8 cellular contexts compared by ENCODE assay signal in genomic region chr22:38657248-38657909, GRCh38. TPM values are rescaled to one million over a fixed set of nuclear protein-coding genes. Genes with fewer than 3 reads are reported as not detected.
DNase-seq lines count a peak whose midpoint lies in the region; ATAC-seq, FAIRE-seq and TF ChIP-seq lines count a peak whose summit lies in the region.

No MANE protein-coding gene starts in this region.

- peaks cover 22% of the 10 kb centered on the region for H3K4me1 Mint-ChIP-seq in activated CD8-positive, alpha-beta memory T cell treated with anti-CD3 and anti-CD28 coated beads, Interleukin-2, amount 10 ng/mL, durations not matched to agents 7 days and 5 days

- TF ChIP-seq POLR2A in H54 (IDR thresholded peaks at IDR 0.05; ENCODE audit: low read depth, low read length) = no peak

- no peaks in the 10 kb centered on the region for H3K9me3 ChIP-seq in Karpas-422 (ENCODE audit: low read length)
- no peaks in the 10 kb centered on the region for H3K9me3 ChIP-seq in neutrophil

- DNase-seq in NCI-H510A treated with DMSO at 0.1 percent for 48 hours (lab: John Stamatoyannopoulos, UW) (peak; percentile 12), NCI-H510A (lab: John Stamatoyannopoulos, UW) (no peak), Karpas-422 (peak; percentile 83), NCI-H1930 (lab: John Stamatoyannopoulos, UW) (no peak), H54 (ENCODE audit: insufficient read length, low spot score) (no peak)
- DNase-seq in activated CD8-positive, alpha-beta memory T cell treated with anti-CD3 and anti-CD28 coated beads, Interleukin-2, amount 10 ng/mL, durations not matched to agents 7 days and 5 days = peak; percentile 67

- peak; percentile 37 for ATAC-seq in activated CD8-positive, alpha-beta memory T cell treated with anti-CD3 and anti-CD28 coated beads, Interleukin-2, amount 10 ng/mL, durations not matched to agents 7 days and 5 days
- peak; percentile 16 for ATAC-seq in esophagus mucosa

- H3K36me3 Mint-ChIP-seq in activated CD8-positive, alpha-beta memory T cell treated with anti-CD3 and anti-CD28 coated beads, Interleukin-2, amount 10 ng/mL, durations not matched to agents 7 days and 5 days = no peaks in the 10 kb centered on the region

- no peak for TF ChIP-seq CTCF in neutrophil (IDR thresholded peaks at IDR 0.05)

- peak overlapping the region; percentile 80 for H3K4me3 Mint-ChIP-seq in activated CD8-positive, alpha-beta memory T cell treated with anti-CD3 and anti-CD28 coated beads, Interleukin-2, amount 10 ng/mL, durations not matched to agents 7 days and 5 days

- H3K79me2 ChIP-seq in Karpas-422 (ENCODE audit: low read length) = peaks cover 36% of the 10 kb centered on the region

- H3K9me3 Mint-ChIP-seq in activated CD8-positive, alpha-beta memory T cell treated with anti-CD3 and anti-CD28 coated beads, Interleukin-2, amount 10 ng/mL, durations not matched to agents 7 days and 5 days (ENCODE audit: low read depth) = no peaks in the 10 kb centered on the region

- no peaks in the 10 kb centered on the region for H3K36me3 ChIP-seq in Karpas-422 (ENCODE audit: insufficient read depth, low read length)
- no peaks in the 10 kb centered on the region for H3K36me3 ChIP-seq in neutrophil

- H3K27me3 ChIP-seq in Karpas-422 (ENCODE audit: low read length) = no peaks in the 10 kb centered on the region
- no peaks in the 10 kb centered on the region for H3K27me3 ChIP-seq in neutrophil

- peak overlapping the region; percentile 91 for H3K9ac ChIP-seq in Karpas-422 (ENCODE audit: low read length)

- peaks cover 13% of the 10 kb centered on the region for H3K4me1 ChIP-seq in Karpas-422 (ENCODE audit: low read length)
- peaks cover 13 to 17% of the 10 kb centered on the region in 2 experiments for H3K4me1 ChIP-seq in neutrophil (ENCODE audit: control insufficient read depth in 1 of 2, insufficient read depth in 1 of 2, low read depth in 1 of 2, low read length in 1 of 2)

- peak overlapping the region; percentile 94 for H3K27ac Mint-ChIP-seq in activated CD8-positive, alpha-beta memory T cell treated with anti-CD3 and anti-CD28 coated beads, Interleukin-2, amount 10 ng/mL, durations not matched to agents 7 days and 5 days

- H3K27me3 Mint-ChIP-seq in activated CD8-positive, alpha-beta memory T cell treated with anti-CD3 and anti-CD28 coated beads, Interleukin-2, amount 10 ng/mL, durations not matched to agents 7 days and 5 days = no peaks in the 10 kb centered on the region

- H3K27ac ChIP-seq in Karpas-422 (ENCODE audit: low read length) = peak overlapping the region; percentile 79
- no peak overlapping the region for H3K27ac ChIP-seq in neutrophil

- FAIRE-seq in H54 (lab: Jason Lieb, UNC) = no peak

- H2AFZ ChIP-seq in Karpas-422 (ENCODE audit: low read length) = peak overlapping the region; percentile 94; the same call in 1 of the 2 replicates

- peak overlapping the region; percentile 90 for H3K4me2 ChIP-seq in Karpas-422 (ENCODE audit: low read depth, low read length, poor library complexity, severe bottlenecking)

- H3K4me3 ChIP-seq in Karpas-422 (ENCODE audit: low read length) = peak overlapping the region; percentile 83
- peak overlapping the region; percentile 78 to 95 for H3K4me3 ChIP-seq in neutrophil (ENCODE audit: low read depth in 1 of 2, low read length in 1 of 2)

- no peaks in the 10 kb centered on the region for H3K9me2 ChIP-seq in Karpas-422 (replicated peaks; ENCODE audit: insufficient read depth, low read length)

- CTCF ChIA-PET in activated CD8-positive, alpha-beta memory T cell treated with anti-CD3 and anti-CD28 coated beads, Interleukin-2, amount 10 ng/mL, durations not matched to agents 7 days and 5 days (lab: Charles Lee) = interaction anchor here (1.8 kb wide), 1 partner anchor 24 kb away, joined by 8 read pairs; the partner anchor contains the start of gene TOMM22

- H4K20me1 ChIP-seq in Karpas-422 (ENCODE audit: insufficient read depth, low read depth, low read length) = no peaks in the 10 kb centered on the region

RNA-seq across cellular contexts. Expression of gene CBY1, which starts 0.9 kb away (rescaled TPM):
- total RNA-seq in Karpas-422 (2014; rRNA removed; shearing (Covaris generic); ENCODE audit: low replicate concordance) = 11.1 and 13.2 TPM in 2 replicates
- 10 to 100 TPM; 11.2 to 12.0 TPM for total RNA-seq in activated CD8-positive, alpha-beta memory T cell treated with anti-CD3 and anti-CD28 coated beads, Interleukin-2, amount 10 ng/mL, durations not matched to agents 7 days and 5 days
- total RNA-seq in esophagus mucosa = 18.4 TPM

RNA-seq across cellular contexts. Expression of gene FAM227A, which starts 1.2 kb away (rescaled TPM):
- 3.7 and 14.4 TPM in 2 replicates for total RNA-seq in Karpas-422 (2014; rRNA removed; shearing (Covaris generic); ENCODE audit: low replicate concordance)
- under 1 TPM; 0.12 to 0.40 TPM for total RNA-seq in activated CD8-positive, alpha-beta memory T cell treated with anti-CD3 and anti-CD28 coated beads, Interleukin-2, amount 10 ng/mL, durations not matched to agents 7 days and 5 days
- total RNA-seq in esophagus mucosa = 0.72 TPM

RNA-seq across cellular contexts. Expression of gene TOMM22, which starts 24.4 kb away (rescaled TPM):
- 57.8 and 74.1 TPM in 2 replicates for total RNA-seq in Karpas-422 (2014; rRNA removed; shearing (Covaris generic); ENCODE audit: low replicate concordance)
- 10 to 100 TPM; 61.1 to 94.9 TPM for total RNA-seq in activated CD8-positive, alpha-beta memory T cell treated with anti-CD3 and anti-CD28 coated beads, Interleukin-2, amount 10 ng/mL, durations not matched to agents 7 days and 5 days
- total RNA-seq in esophagus mucosa = 90.9 TPM

RNA-seq across cellular contexts. Expression of gene JOSD1, which starts 43.4 kb away (rescaled TPM):
- 50.5 and 64.1 TPM in 2 replicates for total RNA-seq in Karpas-422 (2014; rRNA removed; shearing (Covaris generic); ENCODE audit: low replicate concordance)
- 10 to 100 TPM; 74.0 to 77.0 TPM for total RNA-seq in activated CD8-positive, alpha-beta memory T cell treated with anti-CD3 and anti-CD28 coated beads, Interleukin-2, amount 10 ng/mL, durations not matched to agents 7 days and 5 days
- total RNA-seq in esophagus mucosa = 25.6 TPM

RNA-seq across cellular contexts. Expression of gene GTPBP1, which starts 48.4 kb away (rescaled TPM):
- total RNA-seq in Karpas-422 (2014; rRNA removed; shearing (Covaris generic); ENCODE audit: low replicate concordance) = 47.6 and 53.4 TPM in 2 replicates
- 100 to 1,000 TPM; 116 to 146 TPM for total RNA-seq in activated CD8-positive, alpha-beta memory T cell treated with anti-CD3 and anti-CD28 coated beads, Interleukin-2, amount 10 ng/mL, durations not matched to agents 7 days and 5 days
- 20.0 TPM for total RNA-seq in esophagus mucosa

Comparison
In these comparisons a context has a peak if more than half of its experiments do, and no peak if none do; other contexts are left out.
1. DNase-seq: peak in NCI-H510A treated with DMSO at 0.1 percent for 48 hours (single experiment), Karpas-422 (single experiment) and activated CD8-positive, alpha-beta memory T cell treated with anti-CD3 and anti-CD28 coated beads, Interleukin-2, amount 10 ng/mL, durations not matched to agents 7 days and 5 days (single experiment); none in NCI-H510A (single experiment), NCI-H1930 (0 of 2) and H54 (single experiment).